17 cellular contexts compared by ENCODE assay signal in genomic region chr9:138070815-138071214, GRCh38.
"Had no signal": no experiment of that assay in that cellular context is flagged by ENCODE, and none has a peak within 500 bp of the region (broad histone marks: within the 10 kb centered on the region; RNA-seq: fewer than 3 reads in every experiment).

No MANE protein-coding gene starts in this region.

- H3K36me3 ChIP-seq: neutrophil, SJCRH30 had no signal

- H3K4me3 ChIP-seq: coronary artery, SJCRH30 had no signal

- FAIRE-seq: frontal cortex had no signal

- DNase-seq: activated CD4-positive, alpha-beta T cell treated with anti-CD3 and anti-CD28 coated beads, Interleukin-2, amount 10 ng/mL, durations not matched to agents 7 days and 5 days; activated gamma-delta T cell; amniotic stem cell; effector CD4-positive, alpha-beta T cell; immature natural killer cell; left cardiac atrium; naive B cell; retina; SJCRH30; stimulated activated CD4-positive, alpha-beta T cell treated with anti-CD3 and anti-CD28 coated beads, Interleukin-15, amount 100 ng/mL, for 24 hours; stimulated activated CD4-positive, alpha-beta T cell treated with anti-CD3 and anti-CD28 coated beads, Interleukin-4, amount 100 ng/mL, for 1 hour; stimulated activated naive CD4-positive, alpha-beta T cell; SW 1271 had no signal

- H3K4me1 ChIP-seq: SJCRH30 had no signal

- H3K9me3 ChIP-seq: neutrophil, SJCRH30 had no signal

- H3K27ac ChIP-seq: coronary artery, epithelial cell of prostate, neutrophil, SJCRH30 had no signal

- ATAC-seq: left cardiac atrium had no signal
